In genomic region chr18:62875320-62875719, GRCh38 we compare ENCODE assay signal across 18 cellular contexts.
A peak's percentile ranks its signal among the peaks of the same experiment; 100 is the strongest.
DNase-seq lines count a peak whose midpoint lies in the region; ATAC-seq and TF ChIP-seq lines count a peak whose summit lies in the region.
"Had no signal": no experiment of that assay in that cellular context is flagged by ENCODE, and none has a peak within 500 bp of the region (broad histone marks: within the 10 kb centered on the region; RNA-seq: fewer than 3 reads in every experiment).

No MANE protein-coding gene starts in this region.

- no peak for DNase-seq in CD8-positive, alpha-beta T cell
- DNase-seq in GM23338 (ENCODE audit: low spot score) (no peak), RWPE2 (ENCODE audit: low spot score) (no peak), GM23248 (no peak)
- DNase-seq: CD4-positive, alpha-beta T cell; DMS79 treated with DMSO at 0.1 percent for 48 hours; HCEC 1CT; NCI-H1105 treated with DMSO at 0.1 percent for 48 hours; NCI-H1694 treated with DMSO at 0.1 percent for 48 hours; NCI-H526 treated with DMSO at 0.1 percent for 48 hours; PC-3; SK-N-SH; T-cell had no signal

- TF ChIP-seq CTCF in CD8-positive, alpha-beta T cell (IDR thresholded peaks at IDR 0.05): no peak
- no peak for TF ChIP-seq CTCF in GM23338 (conservative IDR thresholded peaks at IDR 0.05; ENCODE audit: low read depth in 2 of 2)
- TF ChIP-seq CTCF in RWPE2 (IDR thresholded peaks at IDR 0.05; ENCODE audit: poor library complexity, severe bottlenecking): no peak

- H3K27ac ChIP-seq in CD8-positive, alpha-beta T cell (ENCODE audit: low read depth, low read length): no peak overlapping the region
- H3K27ac ChIP-seq in GM23338 (ENCODE audit: low read depth) (peak overlapping the region; percentile 93), RWPE2 (ENCODE audit: poor library complexity, severe bottlenecking) (peak overlapping the region; percentile 56), iPS-18a (ENCODE audit: low read length) (peak overlapping the region; percentile 22), GM23248 (no peak overlapping the region)

- H3K9me3 ChIP-seq in CD8-positive, alpha-beta T cell (ENCODE audit: low read length): no peaks in the 10 kb centered on the region
- H3K9me3 ChIP-seq in RWPE2 (ENCODE audit: severe bottlenecking) (no peaks in the 10 kb centered on the region), iPS-18a (ENCODE audit: control insufficient read depth, low read depth, low read length) (no peaks in the 10 kb centered on the region), GM23248 (ENCODE audit: low read depth) (no peaks in the 10 kb centered on the region)
- H3K9me3 ChIP-seq: SK-N-SH had no signal

- no peak overlapping the region for H3K9ac ChIP-seq in iPS-18a (ENCODE audit: low read length)
- no peak overlapping the region for H3K9ac ChIP-seq in GM23248
- H3K9ac ChIP-seq: SK-N-SH had no signal

- no peak overlapping the region for H2AFZ ChIP-seq in GM23338
- H2AFZ ChIP-seq in GM23248: no peak overlapping the region

- POLR2A ChIA-PET in CD8-positive, alpha-beta T cell (lab: Charles Lee): no interaction called here

- no peaks in the 10 kb centered on the region for H3K27me3 ChIP-seq in CD8-positive, alpha-beta T cell (ENCODE audit: insufficient read depth, low read length)
- H3K27me3 ChIP-seq in GM23338 (ENCODE audit: insufficient read depth): no peaks in the 10 kb centered on the region
- no peaks in the 10 kb centered on the region for H3K27me3 ChIP-seq in RWPE2 (ENCODE audit: insufficient read depth, poor library complexity, severe bottlenecking)
- H3K27me3 ChIP-seq in iPS-18a (ENCODE audit: control insufficient read depth, insufficient read depth, low read length): no peaks in the 10 kb centered on the region
- no peaks in the 10 kb centered on the region for H3K27me3 ChIP-seq in GM23248 (replicated peaks; ENCODE audit: insufficient read depth)

- in situ Hi-C loops in GM23248 (cut with MboI): no loop called here

- CTCF ChIA-PET in CD8-positive, alpha-beta T cell (lab: Charles Lee): no interaction called here

- H3K9me3 Mint-ChIP-seq in CD8-positive, alpha-beta T cell: no peaks in the 10 kb centered on the region
- no peaks in the 10 kb centered on the region for H3K9me3 Mint-ChIP-seq in GM23338
- H3K9me3 Mint-ChIP-seq: CD4-positive, alpha-beta T cell; T-cell had no signal

- H3K4me1 Mint-ChIP-seq in CD8-positive, alpha-beta T cell (ENCODE audit: low read depth): peaks cover 14% of the 10 kb centered on the region
- H3K4me1 Mint-ChIP-seq in GM23338: peaks cover 59% of the 10 kb centered on the region

- no peaks in the 10 kb centered on the region for H4K20me1 ChIP-seq in GM23338 (replicated peaks; ENCODE audit: insufficient read depth)
- no peaks in the 10 kb centered on the region for H4K20me1 ChIP-seq in GM23248 (ENCODE audit: insufficient read depth)

- no peaks in the 10 kb centered on the region for H3K27me3 Mint-ChIP-seq in CD8-positive, alpha-beta T cell (ENCODE audit: low read depth)
- H3K27me3 Mint-ChIP-seq in GM23338 (ENCODE audit: insufficient read depth, low read depth, poor library complexity): peaks cover 7% of the 10 kb centered on the region
- H3K27me3 Mint-ChIP-seq: B cell; CD4-positive, alpha-beta T cell; T-cell had no signal

- ATAC-seq in CD8-positive, alpha-beta T cell: no peak
- ATAC-seq in GM23338 (no peak), RWPE2 (ENCODE audit: low read depth) (no peak), GM21367 (IDR thresholded peaks at IDR 0.05; ENCODE audit: unreplicated experiment) (no peak), HG02885 (IDR thresholded peaks at IDR 0.05; ENCODE audit: poor library complexity, unreplicated experiment) (no peak)
- ATAC-seq: GM12878, PC-3, T-cell had no signal

- H3K27ac Mint-ChIP-seq in CD8-positive, alpha-beta T cell: peak overlapping the region; percentile 13
- peak overlapping the region; percentile 94 for H3K27ac Mint-ChIP-seq in GM23338
- H3K27ac Mint-ChIP-seq: B cell; CD4-positive, alpha-beta T cell; T-cell had no signal

- H3F3A ChIP-seq in GM23338 (replicated peaks; ENCODE audit: low read depth) (no peaks in the 10 kb centered on the region), GM23248 (ENCODE audit: insufficient read depth) (peaks cover 22% of the 10 kb centered on the region)

- WGBS in GM23248 (ENCODE audit: low coverage in 1 of 2, low lambda C conversion rate in 2 of 2, missing lambda C conversion rate in 2 of 2), 2 experiments: 95 to 98% methylated on average over 3 of the region's 3 CpGs

- no peaks in the 10 kb centered on the region for H3K36me3 Mint-ChIP-seq in CD8-positive, alpha-beta T cell
- peaks cover 26% of the 10 kb centered on the region for H3K36me3 Mint-ChIP-seq in GM23338 (ENCODE audit: low read depth)

- H3K9me2 ChIP-seq in GM23338 (ENCODE audit: insufficient read depth): no peaks in the 10 kb centered on the region
- no peaks in the 10 kb centered on the region for H3K9me2 ChIP-seq in GM23248 (ENCODE audit: insufficient read depth)
- H3K9me2 ChIP-seq: SK-N-SH had no signal

- H3K4me2 ChIP-seq in GM23338 (no peak overlapping the region), GM23248 (ENCODE audit: unreplicated experiment) (no peak overlapping the region)
- H3K4me2 ChIP-seq: SK-N-SH had no signal

- H3K36me3 ChIP-seq in CD8-positive, alpha-beta T cell (ENCODE audit: insufficient read depth, low read length): no peaks in the 10 kb centered on the region
- H3K36me3 ChIP-seq in GM23338 (ENCODE audit: insufficient read depth) (no peaks in the 10 kb centered on the region), RWPE2 (ENCODE audit: low read depth) (no peaks in the 10 kb centered on the region), iPS-18a (ENCODE audit: control insufficient read depth, low read depth, low read length) (no peaks in the 10 kb centered on the region), GM23248 (ENCODE audit: low read depth) (no peaks in the 10 kb centered on the region)

- no peaks in the 10 kb centered on the region for H3K4me1 ChIP-seq in CD8-positive, alpha-beta T cell (ENCODE audit: insufficient read depth, low read length)
- H3K4me1 ChIP-seq in GM23338 (ENCODE audit: insufficient read depth) (peaks cover 41% of the 10 kb centered on the region), RWPE2 (ENCODE audit: insufficient read depth, poor library complexity, severe bottlenecking) (peaks cover 38% of the 10 kb centered on the region), iPS-18a (ENCODE audit: control insufficient read depth, low read depth, low read length) (peaks cover 48% of the 10 kb centered on the region), GM23248 (ENCODE audit: insufficient read depth) (peaks cover 32% of the 10 kb centered on the region)

- intact Hi-C loops in CD8-positive, alpha-beta T cell (cut with DNase I, micrococcal nuclease): no loop called here

- no peak overlapping the region for H3K4me3 ChIP-seq in CD8-positive, alpha-beta T cell (ENCODE audit: low read depth, low read length)
- H3K4me3 ChIP-seq in GM23338 (no peak overlapping the region), RWPE2 (ENCODE audit: severe bottlenecking) (no peak overlapping the region), iPS-18a (ENCODE audit: low read length) (no peak overlapping the region), GM23248 (no peak overlapping the region)
- H3K4me3 ChIP-seq: GM12878 had no signal

- no peak overlapping the region for H3K4me3 Mint-ChIP-seq in CD8-positive, alpha-beta T cell
- no peak overlapping the region for H3K4me3 Mint-ChIP-seq in GM23338
- H3K4me3 Mint-ChIP-seq: B cell; CD4-positive, alpha-beta T cell; T-cell had no signal

- H3K79me2 ChIP-seq in GM23338 (replicated peaks; ENCODE audit: insufficient read depth): peaks cover 56% of the 10 kb centered on the region
- H3K79me2 ChIP-seq in GM23248 (ENCODE audit: insufficient read depth): no peaks in the 10 kb centered on the region

TF ChIP-seq in GM23338, 12 proteins besides CTCF, POLR2A, EP300 and RAD21 (continues in another document):
- no peak for TF ChIP-seq NANOG (IDR thresholded peaks at IDR 0.05; ENCODE audit: borderline replicate concordance)
- TF ChIP-seq ETS1 (IDR thresholded peaks at IDR 0.05): no peak

Comparison
In these comparisons a context has a peak if more than half of its experiments do, and no peak if none do; other contexts are left out.
1. H3K27ac ChIP-seq: peak in GM23338 (single experiment), RWPE2 (single experiment) and iPS-18a (single experiment); none in CD8-positive, alpha-beta T cell (single experiment) and GM23248 (single experiment).